Comparison of ENCODE assay signal across 20 cellular contexts in the genomic region with DNA sequence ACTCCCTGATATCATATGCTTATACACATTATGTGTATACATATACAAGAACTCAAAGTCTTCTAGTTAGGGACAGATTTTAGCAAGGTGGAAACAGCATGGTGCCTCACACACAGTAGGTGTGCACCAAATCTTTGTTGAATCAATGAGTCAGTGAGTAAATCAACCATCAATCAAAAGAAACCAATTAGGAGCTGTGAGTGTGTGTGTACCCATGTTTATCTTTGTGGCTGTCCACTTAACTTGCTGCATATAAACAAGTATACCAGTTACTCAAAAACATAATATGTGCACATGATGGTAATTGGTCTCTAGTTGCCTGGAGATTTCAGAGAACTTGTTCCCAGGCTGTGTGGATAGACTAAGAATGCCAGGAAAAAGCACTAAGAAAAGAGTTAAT.
DNase-seq lines count a peak whose midpoint lies in the region; ATAC-seq and TF ChIP-seq lines count a peak whose summit lies in the region.
"Had no signal": no experiment of that assay in that cellular context is flagged by ENCODE, and none has a peak within 500 bp of the region (broad histone marks: within the 10 kb centered on the region; RNA-seq: fewer than 3 reads in every experiment).

No MANE protein-coding gene starts in this region.

- TF ChIP-seq CTCF in left ventricle myocardium inferior (IDR thresholded peaks at IDR 0.05; ENCODE audit: borderline replicate concordance) (no peak), right atrium auricular region (IDR thresholded peaks at IDR 0.05) (no peak), CD14-positive monocyte (IDR thresholded peaks at IDR 0.05) (no peak)

- H3K27ac Mint-ChIP-seq in CD14-positive monocyte, result no peak overlapping the region
- H3K27ac Mint-ChIP-seq: CD4-positive, alpha-beta memory T cell; HFFc6; IgD-negative memory B cell had no signal

- peak overlapping the region; percentile 50 for H3K4me3 ChIP-seq in left ventricle myocardium inferior
- no peak overlapping the region for H3K4me3 ChIP-seq in right atrium auricular region
- H3K4me3 ChIP-seq: GM12878, HAP-1 had no signal

- H3K4me3 Mint-ChIP-seq in CD14-positive monocyte, result no peak overlapping the region
- H3K4me3 Mint-ChIP-seq: CD4-positive, alpha-beta memory T cell; HFFc6; IgD-negative memory B cell had no signal

- intact Hi-C loops in left ventricle myocardium inferior (cut with micrococcal nuclease), result no loop called here
- intact Hi-C loops in CD14-positive monocyte (cut with micrococcal nuclease), result no loop called here

- H3K4me1 Mint-ChIP-seq in CD14-positive monocyte, result peaks cover 36% of the 10 kb centered on the region

- no peaks in the 10 kb centered on the region for H3K27me3 ChIP-seq in left ventricle myocardium inferior (ENCODE audit: low read depth)
- no peaks in the 10 kb centered on the region for H3K27me3 ChIP-seq in right atrium auricular region
- H3K27me3 ChIP-seq: BE2C had no signal

- no peak for ATAC-seq in HG03045 (IDR thresholded peaks at IDR 0.05; ENCODE audit: unreplicated experiment)
- ATAC-seq: GM12878, HepG2 had no signal

- DNase-seq in left ventricle myocardium inferior (no peak), right atrium auricular region (ENCODE audit: low spot score) (no peak), NCI-H748 treated with DMSO at 0.1 percent for 48 hours (lab: John Stamatoyannopoulos, UW) (peak; percentile 18), anterior cingulate cortex (lab: John Stamatoyannopoulos, UW) (no peak), CD14-positive monocyte (ENCODE audit: low spot score) (no peak)
- DNase-seq: ACHN; BE2C; C1 segment of cervical spinal cord; CD4-positive, alpha-beta memory T cell; DMS53; DND-41; EL; HFFc6; KG1 had no signal

- peaks cover 0 to 2% (median 0%) of the 10 kb centered on the region in 7 donors for H3K9me3 Mint-ChIP-seq in CD14-positive monocyte
- H3K9me3 Mint-ChIP-seq: CD4-positive, alpha-beta memory T cell; IgD-negative memory B cell had no signal

- no peaks in the 10 kb centered on the region for H3K9me3 ChIP-seq in left ventricle myocardium inferior (replicated peaks)
- H3K9me3 ChIP-seq in right atrium auricular region, result no peaks in the 10 kb centered on the region
- H3K9me3 ChIP-seq: BE2C, HAP-1 had no signal

- H3K36me3 ChIP-seq in left ventricle myocardium inferior (no peaks in the 10 kb centered on the region), right atrium auricular region (no peaks in the 10 kb centered on the region)
- H3K36me3 ChIP-seq: BE2C, HAP-1 had no signal

- H3K36me3 Mint-ChIP-seq in CD14-positive monocyte, result no peaks in the 10 kb centered on the region
- H3K36me3 Mint-ChIP-seq: CD4-positive, alpha-beta memory T cell had no signal

- H3K4me1 ChIP-seq in left ventricle myocardium inferior (peaks cover 53% of the 10 kb centered on the region), right atrium auricular region (peaks cover 0 to 11% of the 10 kb centered on the region in 2 donors)
- H3K4me1 ChIP-seq: BE2C, HAP-1 had no signal

- H3K27ac ChIP-seq in left ventricle myocardium inferior (replicated peaks) (peak overlapping the region; percentile 84), right atrium auricular region (no peak overlapping the region), cingulate gyrus (ENCODE audit: low read depth, low read length) (peak overlapping the region; percentile 62)

- H3K27me3 Mint-ChIP-seq in CD14-positive monocyte (ENCODE audit: low read depth in 3 of 3), result peaks cover 0 to 2% (median 1%) of the 10 kb centered on the region in 3 donors
- H3K27me3 Mint-ChIP-seq: IgD-negative memory B cell had no signal

Comparison
In these comparisons a context has a peak if more than half of its experiments do, and no peak if none do; other contexts are left out.
1. H3K27ac ChIP-seq: peak in left ventricle myocardium inferior (single experiment) and cingulate gyrus (single experiment); none in right atrium auricular region (0 of 2).